9 cellular contexts compared by ENCODE assay signal in the genomic region with DNA sequence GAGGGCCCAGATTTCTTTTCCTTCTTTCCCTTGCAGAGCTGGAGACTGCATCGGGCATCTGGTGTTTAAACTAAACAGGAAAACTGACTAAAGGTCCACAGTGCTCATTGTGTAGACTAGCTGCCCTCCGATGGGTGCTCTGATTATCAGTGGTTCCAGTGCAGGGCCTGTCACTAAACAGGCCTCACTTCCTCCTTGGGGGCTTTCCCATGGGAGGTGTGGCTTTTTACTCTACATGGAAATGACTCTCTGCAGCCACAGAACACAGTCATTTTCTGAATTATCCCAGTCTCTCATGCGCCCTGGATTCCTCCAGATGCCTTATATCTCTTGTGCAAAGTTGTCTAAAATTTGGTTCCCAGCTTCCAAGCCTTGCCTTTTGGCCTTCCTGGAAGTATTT.
DNase-seq lines count a peak whose midpoint lies in the region; ATAC-seq and TF ChIP-seq lines count a peak whose summit lies in the region.
"Had no signal": no experiment of that assay in that cellular context is flagged by ENCODE, and none has a peak within 500 bp of the region (broad histone marks: within the 10 kb centered on the region; RNA-seq: fewer than 3 reads in every experiment).

No MANE protein-coding gene starts in this region.

- H3K27ac ChIP-seq in SK-N-SH (ENCODE audit: low read depth in 2 of 2, low read length in 1 of 2) (peak overlapping the region in 1 of 2 experiments; percentile 25; a peak in 1 of 4 replicates), ascending aorta (no peak overlapping the region)
- H3K27ac ChIP-seq: parathyroid adenoma had no signal

- TF ChIP-seq EP300 in SK-N-SH (IDR thresholded peaks at IDR 0.05; ENCODE audit: borderline replicate concordance in 1 of 2, low read depth in 1 of 2, low read length in 1 of 2), result no peak

- no peak overlapping the region for H2AFZ ChIP-seq in SK-N-SH (ENCODE audit: low read depth)
- H2AFZ ChIP-seq: parathyroid adenoma had no signal

- POLR2A ChIA-PET in SK-N-SH (lab: Yijun Ruan, JAX), result no interaction called here

- H3K9me3 Mint-ChIP-seq in progenitor cell of endocrine pancreas (ENCODE audit: low read depth), result no peaks in the 10 kb centered on the region

- no peaks in the 10 kb centered on the region for H3K9me3 ChIP-seq in SK-N-SH
- H3K9me3 ChIP-seq in ascending aorta, result no peaks in the 10 kb centered on the region

- H3K4me1 Mint-ChIP-seq in progenitor cell of endocrine pancreas (ENCODE audit: low read depth), result peaks cover 34% of the 10 kb centered on the region

- TF ChIP-seq CTCF in SK-N-SH (IDR thresholded peaks at IDR 0.05), result no peak
- no peak for TF ChIP-seq CTCF in progenitor cell of endocrine pancreas (IDR thresholded peaks at IDR 0.05; ENCODE audit: unreplicated experiment)
- no peak for TF ChIP-seq CTCF in ascending aorta (IDR thresholded peaks at IDR 0.05)

- ATAC-seq in SK-N-SH treated with all-trans-retinoic acid at 6 μM for 48 hours (peak; percentile 47; the same call in 2 of the 3 replicates), HG02870 (IDR thresholded peaks at IDR 0.05; ENCODE audit: unreplicated experiment) (peak; percentile 98)

- H3K36me3 Mint-ChIP-seq in progenitor cell of endocrine pancreas (ENCODE audit: insufficient read depth), result peaks cover 25% of the 10 kb centered on the region

- H3K4me3 Mint-ChIP-seq in progenitor cell of endocrine pancreas (ENCODE audit: low read depth), result no peak overlapping the region

- no peak overlapping the region for H3K4me2 ChIP-seq in SK-N-SH

- no peaks in the 10 kb centered on the region for H3K27me3 Mint-ChIP-seq in progenitor cell of endocrine pancreas

- H3K79me2 ChIP-seq in SK-N-SH (ENCODE audit: insufficient read depth), result peaks cover 95% of the 10 kb centered on the region
- H3K79me2 ChIP-seq: parathyroid adenoma had no signal

- H3K36me3 ChIP-seq in SK-N-SH (replicated peaks in 1 of 2; ENCODE audit: control insufficient read depth in 1 of 2, insufficient read depth in 2 of 2, low read length in 1 of 2) (peaks cover 59 to 65% of the 10 kb centered on the region in 2 experiments), ascending aorta (peaks cover 9 to 20% of the 10 kb centered on the region in 2 donors)

- H3F3A ChIP-seq in SK-N-SH (replicated peaks; ENCODE audit: insufficient read depth), result peaks cover 28% of the 10 kb centered on the region

- 72% methylated on average over 3 of the region's 3 CpGs for WGBS in SK-N-SH (ENCODE audit: low lambda C conversion rate)

- H3K4me3 ChIP-seq in SK-N-SH (ENCODE audit: low read depth in 2 of 2, low read length in 1 of 2), result no peak overlapping the region
- no peak overlapping the region for H3K4me3 ChIP-seq in ascending aorta

- CTCF ChIA-PET in SK-N-SH (lab: Yijun Ruan, JAX), result interaction anchor here (0.9 to 3.1 kb wide), 5 partner anchors 10 to 365 kb away, joined by 3 to 8 read pairs (median 6); no protein-coding TSS in a partner anchor

- H3K27me3 ChIP-seq in SK-N-SH (ENCODE audit: insufficient read depth) (no peaks in the 10 kb centered on the region), ascending aorta (no peaks in the 10 kb centered on the region)

- TF ChIP-seq RAD21 in SK-N-SH (IDR thresholded peaks at IDR 0.05; ENCODE audit: low read length), result no peak

- peaks cover 6 to 10% of the 10 kb centered on the region in 2 experiments; a peak in 2 of 4 replicates for H3K4me1 ChIP-seq in SK-N-SH (ENCODE audit: control insufficient read depth in 1 of 2, insufficient read depth in 2 of 2, low read depth in 1 of 2, low read length in 1 of 2)
- peaks cover 5 to 28% of the 10 kb centered on the region in 2 donors for H3K4me1 ChIP-seq in ascending aorta
- H3K4me1 ChIP-seq: parathyroid adenoma had no signal

- peak overlapping the region; percentile 91 for H3K27ac Mint-ChIP-seq in progenitor cell of endocrine pancreas

- peaks cover 62% of the 10 kb centered on the region for H4K20me1 ChIP-seq in SK-N-SH (ENCODE audit: insufficient read depth)

- intact Hi-C loops in ascending aorta (cut with DNase I), result no loop called here

- H3K9ac ChIP-seq in SK-N-SH, result no peak overlapping the region
- H3K9ac ChIP-seq: parathyroid adenoma had no signal

- DNase-seq in SK-N-SH, result no peak
- DNase-seq in UCSD-AML1 (lab: John Stamatoyannopoulos, UW; ENCODE audit: unreplicated experiment), result peak; percentile 24
- no peak for DNase-seq in progenitor cell of endocrine pancreas (ENCODE audit: low spot score, unreplicated experiment)
- no peak for DNase-seq in ascending aorta (ENCODE audit: low spot score in 2 of 2)
- DNase-seq in NCI-H524 treated with DMSO at 0.1 percent for 48 hours (lab: John Stamatoyannopoulos, UW), result no peak
- no peak for DNase-seq in activated gamma-delta T cell (lab: John Stamatoyannopoulos, UW)

- no peaks in the 10 kb centered on the region for H3K9me2 ChIP-seq in SK-N-SH

TF ChIP-seq in SK-N-SH treated with all-trans-retinoic acid at 6 μM for 48 hours, 23 proteins besides CTCF, POLR2A, EP300 and RAD21:
- TF ChIP-seq, protein P1, sequence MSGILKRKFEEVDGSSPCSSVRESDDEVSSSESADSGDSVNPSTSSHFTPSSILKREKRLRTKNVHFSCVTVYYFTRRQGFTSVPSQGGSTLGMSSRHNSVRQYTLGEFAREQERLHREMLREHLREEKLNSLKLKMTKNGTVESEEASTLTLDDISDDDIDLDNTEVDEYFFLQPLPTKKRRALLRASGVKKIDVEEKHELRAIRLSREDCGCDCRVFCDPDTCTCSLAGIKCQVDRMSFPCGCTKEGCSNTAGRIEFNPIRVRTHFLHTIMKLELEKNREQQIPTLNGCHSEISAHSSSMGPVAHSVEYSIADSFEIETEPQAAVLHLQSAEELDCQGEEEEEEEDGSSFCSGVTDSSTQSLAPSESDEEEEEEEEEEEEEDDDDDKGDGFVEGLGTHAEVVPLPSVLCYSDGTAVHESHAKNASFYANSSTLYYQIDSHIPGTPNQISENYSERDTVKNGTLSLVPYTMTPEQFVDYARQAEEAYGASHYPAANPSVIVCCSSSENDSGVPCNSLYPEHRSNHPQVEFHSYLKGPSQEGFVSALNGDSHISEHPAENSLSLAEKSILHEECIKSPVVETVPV (CRISPR knock-in tag; IDR thresholded peaks at IDR 0.05), result no peak
- no peak for TF ChIP-seq ZFP3 (CRISPR knock-in tag; IDR thresholded peaks at IDR 0.05)

TF ChIP-seq in SK-N-SH, 30 proteins besides CTCF, POLR2A, EP300 and RAD21:
- no peak for TF ChIP-seq RXRA (IDR thresholded peaks at IDR 0.05; ENCODE audit: borderline replicate concordance, low read depth)
- TF ChIP-seq, protein P2, sequence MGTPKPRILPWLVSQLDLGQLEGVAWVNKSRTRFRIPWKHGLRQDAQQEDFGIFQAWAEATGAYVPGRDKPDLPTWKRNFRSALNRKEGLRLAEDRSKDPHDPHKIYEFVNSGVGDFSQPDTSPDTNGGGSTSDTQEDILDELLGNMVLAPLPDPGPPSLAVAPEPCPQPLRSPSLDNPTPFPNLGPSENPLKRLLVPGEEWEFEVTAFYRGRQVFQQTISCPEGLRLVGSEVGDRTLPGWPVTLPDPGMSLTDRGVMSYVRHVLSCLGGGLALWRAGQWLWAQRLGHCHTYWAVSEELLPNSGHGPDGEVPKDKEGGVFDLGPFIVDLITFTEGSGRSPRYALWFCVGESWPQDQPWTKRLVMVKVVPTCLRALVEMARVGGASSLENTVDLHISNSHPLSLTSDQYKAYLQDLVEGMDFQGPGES (IDR thresholded peaks at IDR 0.05; ENCODE audit: low read depth, low read length), result no peak
- TF ChIP-seq RCOR1 (IDR thresholded peaks at IDR 0.05; ENCODE audit: low read length), result no peak
- no peak for TF ChIP-seq GABPA (IDR thresholded peaks at IDR 0.05; ENCODE audit: low read depth)
